Comparison of ENCODE assay signal across 10 cellular contexts in genomic region chr6:125815050-125815910, GRCh38. TPM values are rescaled to one million over a fixed set of nuclear protein-coding genes. Genes with fewer than 3 reads are reported as not detected.
DNase-seq lines count a peak whose midpoint lies in the region; ATAC-seq, FAIRE-seq and TF ChIP-seq lines count a peak whose summit lies in the region.
"Had no signal": no experiment of that assay in that cellular context is flagged by ENCODE, and none has a peak within 500 bp of the region (broad histone marks: within the 10 kb centered on the region; RNA-seq: fewer than 3 reads in every experiment).

No MANE protein-coding gene starts in this region.

- H3F3A ChIP-seq in DOHH2 (ENCODE audit: control insufficient read depth, insufficient read depth): peaks cover 14% of the 10 kb centered on the region
- H3F3A ChIP-seq in MM.1S (ENCODE audit: insufficient read depth, low read length): no peaks in the 10 kb centered on the region

- peaks cover 64% of the 10 kb centered on the region for H3K36me3 ChIP-seq in DOHH2 (ENCODE audit: control insufficient read depth, low read length)
- no peaks in the 10 kb centered on the region for H3K36me3 ChIP-seq in MM.1S (replicated peaks; ENCODE audit: insufficient read depth, low read length)
- H3K36me3 ChIP-seq: WERI-Rb-1 had no signal

- peak; percentile 15 for FAIRE-seq in endometrium (lab: Jason Lieb, UNC)

- H3K4me1 Mint-ChIP-seq in osteocyte (ENCODE audit: unreplicated experiment): peaks cover 74% of the 10 kb centered on the region

- no peaks in the 10 kb centered on the region for H3K27me3 Mint-ChIP-seq in osteocyte (ENCODE audit: unreplicated experiment)

- H3K9me3 Mint-ChIP-seq in osteocyte (ENCODE audit: unreplicated experiment): no peaks in the 10 kb centered on the region
- H3K9me3 Mint-ChIP-seq: nephron progenitor cell had no signal

- ATAC-seq in HG03097 (IDR thresholded peaks at IDR 0.05; ENCODE audit: low FRiP score, unreplicated experiment): no peak

- H3K4me3 Mint-ChIP-seq in osteocyte (ENCODE audit: unreplicated experiment): peak overlapping the region; percentile 52
- H3K4me3 Mint-ChIP-seq: nephron progenitor cell had no signal

- peaks cover 14% of the 10 kb centered on the region for H3K36me3 Mint-ChIP-seq in osteocyte (ENCODE audit: unreplicated experiment)

- H4K20me1 ChIP-seq in DOHH2 (ENCODE audit: control insufficient read depth, insufficient read depth, low read depth, low read length) (no peaks in the 10 kb centered on the region), MM.1S (ENCODE audit: insufficient read depth, low read length) (no peaks in the 10 kb centered on the region)

- H3K79me2 ChIP-seq in DOHH2 (ENCODE audit: control insufficient read depth, low read length) (peaks cover 100% of the 10 kb centered on the region), MM.1S (ENCODE audit: low read length) (no peaks in the 10 kb centered on the region)

- H2AFZ ChIP-seq in MM.1S (ENCODE audit: low read length): peak overlapping the region; percentile 20; the same call in 1 of the 2 replicates

- H3K4me1 ChIP-seq in DOHH2 (ENCODE audit: control insufficient read depth, low read length) (peaks cover 80% of the 10 kb centered on the region), MM.1S (ENCODE audit: low read length) (peaks cover 5% of the 10 kb centered on the region; the same call in 1 of the 2 replicates)

- no peaks in the 10 kb centered on the region for H3K27me3 ChIP-seq in DOHH2 (ENCODE audit: control insufficient read depth, low read length)
- no peaks in the 10 kb centered on the region for H3K27me3 ChIP-seq in MM.1S (replicated peaks; ENCODE audit: insufficient read depth, low read length)

- H3K4me2 ChIP-seq in DOHH2 (ENCODE audit: low read length) (peak overlapping the region; percentile 75), MM.1S (ENCODE audit: low read depth, low read length) (peak overlapping the region; percentile 58)

- H3K9me3 ChIP-seq in DOHH2 (ENCODE audit: control insufficient read depth, insufficient read depth, low read length) (no peaks in the 10 kb centered on the region), MM.1S (replicated peaks; ENCODE audit: insufficient read depth, low read length) (no peaks in the 10 kb centered on the region)

- H3K27ac ChIP-seq in DOHH2 (ENCODE audit: low read depth, low read length) (peak overlapping the region; percentile 77), MM.1S (ENCODE audit: low read length) (no peak overlapping the region)
- H3K27ac ChIP-seq: WERI-Rb-1 had no signal

- no peak overlapping the region for H3K9ac ChIP-seq in MM.1S (ENCODE audit: low read length)

- H3K9me2 ChIP-seq in DOHH2 (replicated peaks; ENCODE audit: control insufficient read depth, low read length) (no peaks in the 10 kb centered on the region), MM.1S (replicated peaks; ENCODE audit: insufficient read depth, low read length) (no peaks in the 10 kb centered on the region)

- H3K27ac Mint-ChIP-seq in osteocyte (ENCODE audit: unreplicated experiment): peak overlapping the region; percentile 95
- H3K27ac Mint-ChIP-seq: nephron progenitor cell had no signal

- no peak for TF ChIP-seq CTCF in DOHH2 (IDR thresholded peaks at IDR 0.05; ENCODE audit: low read depth, low read length, poor library complexity, severe bottlenecking)
- TF ChIP-seq CTCF in MM.1S (IDR thresholded peaks at IDR 0.05; ENCODE audit: low read length): no peak
- no peak for TF ChIP-seq CTCF in osteocyte (IDR thresholded peaks at IDR 0.05)
- no peak for TF ChIP-seq CTCF in GM10266 (IDR thresholded peaks at IDR 0.05; ENCODE audit: control insufficient read depth, insufficient read depth, low read depth, missing control alignments)

- DNase-seq in MM.1S (no peak), osteocyte (ENCODE audit: extremely low spot score, unreplicated experiment) (no peak), GM10266 (ENCODE audit: extremely low spot score) (no peak), ACHN (no peak), C1 segment of cervical spinal cord (lab: John Stamatoyannopoulos, UW) (no peak)
- DNase-seq: nephron progenitor cell, WERI-Rb-1 had no signal

- in situ Hi-C loops in ACHN (cut with HindIII; ENCODE audit: low pct_ligation_motif_present, low pct_unique_long_range_greater_than_20kb, low sequenced_read_pairs): no loop called here

- H3K4me3 ChIP-seq in DOHH2 (ENCODE audit: low read length) (peak overlapping the region; percentile 64), MM.1S (ENCODE audit: low read length) (peak overlapping the region; percentile 11; the same call in 1 of the 2 replicates)

RNA-seq across cellular contexts. Expression of gene NCOA7, which starts 24.5 kb away (rescaled TPM):
- total RNA-seq in osteocyte: 63.5 and 65.7 TPM in 2 replicates
